2 cellular contexts compared by ENCODE assay signal in the genomic region with DNA sequence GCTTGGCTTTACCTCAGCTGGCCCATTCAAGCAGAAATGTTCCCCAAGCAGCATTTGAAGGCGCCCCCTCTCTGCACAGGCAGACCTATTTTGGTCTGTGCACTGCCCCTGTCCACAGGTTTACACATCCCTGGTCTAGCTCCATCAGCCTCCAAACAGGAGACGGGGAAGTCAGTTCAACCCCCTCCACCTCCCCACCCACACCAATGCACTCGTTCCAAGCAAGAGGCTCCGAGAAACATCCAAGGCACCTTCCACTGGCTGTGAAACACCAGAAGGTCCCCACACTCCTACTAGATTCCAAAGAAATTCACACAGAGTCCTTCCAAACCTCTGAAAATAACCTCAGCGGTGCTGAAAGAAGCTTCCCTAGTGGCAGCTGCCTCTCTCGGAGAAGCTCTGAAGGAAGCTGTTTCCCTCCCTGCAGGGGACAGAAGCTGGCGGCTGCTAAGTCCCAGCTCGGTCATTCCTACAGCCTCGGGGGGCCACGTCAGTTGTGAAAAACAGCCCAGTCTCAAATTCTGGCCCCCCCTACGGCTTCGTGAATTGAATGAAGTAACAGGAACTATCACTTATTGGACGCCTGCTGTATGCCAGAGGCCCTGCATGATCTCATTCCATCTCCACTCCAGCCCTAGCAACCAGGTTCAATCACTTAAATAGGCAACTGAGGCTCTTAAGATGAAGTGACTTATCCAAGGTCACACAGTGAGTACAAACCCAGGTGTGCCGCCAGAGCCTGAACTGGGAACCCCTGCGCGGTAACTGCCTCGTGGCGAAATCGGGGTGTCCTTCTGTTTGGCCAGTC.
A peak's percentile ranks its signal among the peaks of the same experiment; 100 is the strongest.
TF ChIP-seq lines count a peak whose summit lies in the region.

No MANE protein-coding gene starts in this region.

TF ChIP-seq in GM12878, 131 proteins besides CTCF, POLR2A, EP300 and RAD21:
- no peak for TF ChIP-seq TCF12 (IDR thresholded peaks at IDR 0.05; ENCODE audit: low read depth, low read length)
- TF ChIP-seq ZZZ3 (IDR thresholded peaks at IDR 0.05; ENCODE audit: control insufficient read depth, insufficient read length, low read depth) = no peak
- TF ChIP-seq ETV6 (conservative IDR thresholded peaks at IDR 0.05 in 1 of 2, IDR thresholded peaks at IDR 0.05 in 1 of 2; ENCODE audit: borderline replicate concordance in 1 of 2, low read depth in 1 of 2) = no peak
- TF ChIP-seq POLR2AphosphoS5 (IDR thresholded peaks at IDR 0.05; ENCODE audit: low read length) = no peak
- TF ChIP-seq SUPT20H (IDR thresholded peaks at IDR 0.05; ENCODE audit: borderline replicate concordance, control insufficient read depth, low read depth, low read length) = no peak
- no peak for TF ChIP-seq IRF4 (IDR thresholded peaks at IDR 0.05; ENCODE audit: low read depth, low read length)
- TF ChIP-seq CHD4 (IDR thresholded peaks at IDR 0.05) = no peak
- TF ChIP-seq RAD51 (IDR thresholded peaks at IDR 0.05) = no peak
- no peak for TF ChIP-seq DPF2 (IDR thresholded peaks at IDR 0.05)
- TF ChIP-seq E2F8 (IDR thresholded peaks at IDR 0.05; ENCODE audit: low read depth, partially characterized antibody) = no peak
- no peak for TF ChIP-seq NBN (IDR thresholded peaks at IDR 0.05)
- TF ChIP-seq, protein P1, sequence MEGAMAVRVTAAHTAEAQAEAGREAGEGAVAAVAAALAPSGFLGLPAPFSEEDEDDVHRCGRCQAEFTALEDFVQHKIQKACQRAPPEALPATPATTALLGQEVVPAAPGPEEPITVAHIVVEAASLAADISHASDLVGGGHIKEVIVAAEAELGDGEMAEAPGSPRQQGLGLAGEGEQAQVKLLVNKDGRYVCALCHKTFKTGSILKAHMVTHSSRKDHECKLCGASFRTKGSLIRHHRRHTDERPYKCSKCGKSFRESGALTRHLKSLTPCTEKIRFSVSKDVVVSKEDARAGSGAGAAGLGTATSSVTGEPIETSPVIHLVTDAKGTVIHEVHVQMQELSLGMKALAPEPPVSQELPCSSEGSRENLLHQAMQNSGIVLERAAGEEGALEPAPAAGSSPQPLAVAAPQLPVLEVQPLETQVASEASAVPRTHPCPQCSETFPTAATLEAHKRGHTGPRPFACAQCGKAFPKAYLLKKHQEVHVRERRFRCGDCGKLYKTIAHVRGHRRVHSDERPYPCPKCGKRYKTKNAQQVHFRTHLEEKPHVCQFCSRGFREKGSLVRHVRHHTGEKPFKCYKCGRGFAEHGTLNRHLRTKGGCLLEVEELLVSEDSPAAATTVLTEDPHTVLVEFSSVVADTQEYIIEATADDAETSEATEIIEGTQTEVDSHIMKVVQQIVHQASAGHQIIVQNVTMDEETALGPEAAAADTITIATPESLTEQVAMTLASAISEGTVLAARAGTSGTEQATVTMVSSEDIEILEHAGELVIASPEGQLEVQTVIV (IDR thresholded peaks at IDR 0.05; ENCODE audit: borderline replicate concordance, partially characterized antibody) = no peak
- TF ChIP-seq ZNF274 (IDR thresholded peaks at IDR 0.05; ENCODE audit: insufficient read depth, insufficient read length) = no peak
- no peak for TF ChIP-seq SKIL (IDR thresholded peaks at IDR 0.05; ENCODE audit: low read depth, poor library complexity, severe bottlenecking)

TF ChIP-seq in HepG2, 621 proteins besides CTCF, POLR2A, EP300 and RAD21 (continues in another document):
- TF ChIP-seq ZBTB3 (CRISPR knock-in tag; IDR thresholded peaks at IDR 0.05; ENCODE audit: borderline replicate concordance, low read depth) = 0 out of 2 replicates have a peak, but pooled peaks have one; percentile 38
- TF ChIP-seq, protein P2, sequence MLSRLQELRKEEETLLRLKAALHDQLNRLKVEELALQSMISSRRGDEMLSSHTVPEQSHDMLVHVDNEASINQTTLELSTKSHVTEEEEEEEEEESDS (CRISPR knock-in tag; IDR thresholded peaks at IDR 0.05; ENCODE audit: borderline replicate concordance) = no peak
- TF ChIP-seq HOXA5 (CRISPR knock-in tag; IDR thresholded peaks at IDR 0.05) = peak; percentile 13; the same call in 1 of the 2 replicates
- no peak for TF ChIP-seq HMGA1 (CRISPR knock-in tag; conservative IDR thresholded peaks at IDR 0.05)
- 0 out of 2 replicates have a peak, but pooled peaks have one; percentile 10 for TF ChIP-seq MEIS2 (CRISPR knock-in tag; IDR thresholded peaks at IDR 0.05)
- TF ChIP-seq REST (IDR thresholded peaks at IDR 0.05; ENCODE audit: borderline replicate concordance in 1 of 2, low read depth in 1 of 2, low read length in 2 of 2) = no peak
- no peak for TF ChIP-seq SSRP1 (CRISPR knock-in tag; IDR thresholded peaks at IDR 0.05)
- TF ChIP-seq ZNF572 (CRISPR knock-in tag; IDR thresholded peaks at IDR 0.05) = peak; percentile 69; the same call in 1 of the 2 replicates
- TF ChIP-seq ZNF232 (CRISPR knock-in tag; IDR thresholded peaks at IDR 0.05; ENCODE audit: borderline replicate concordance) = 0 out of 2 replicates have a peak, but pooled peaks have one; percentile 23
- TF ChIP-seq ZNF333 (CRISPR knock-in tag; IDR thresholded peaks at IDR 0.05; ENCODE audit: borderline replicate concordance) = no peak
- 0 out of 2 replicates have a peak, but pooled peaks have one; percentile 42 for TF ChIP-seq THAP8 (CRISPR knock-in tag; IDR thresholded peaks at IDR 0.05; ENCODE audit: borderline replicate concordance)
- no peak for TF ChIP-seq ZNF263 (CRISPR knock-in tag; IDR thresholded peaks at IDR 0.05)
- no peak for TF ChIP-seq ZNF350 (CRISPR knock-in tag; IDR thresholded peaks at IDR 0.05; ENCODE audit: borderline replicate concordance, low read depth)
- peak; percentile 55; the same call in 1 of the 2 replicates for TF ChIP-seq ZNF251 (CRISPR knock-in tag; IDR thresholded peaks at IDR 0.05)
- TF ChIP-seq ZNF772 (CRISPR knock-in tag; IDR thresholded peaks at IDR 0.05) = no peak; the same call in none of the 2 replicates
- peak; percentile 63; the same call in 1 of the 2 replicates for TF ChIP-seq ZNF253 (CRISPR knock-in tag; IDR thresholded peaks at IDR 0.05; ENCODE audit: borderline replicate concordance)
- no peak for TF ChIP-seq ZNF121 (CRISPR knock-in tag; IDR thresholded peaks at IDR 0.05)
- TF ChIP-seq ZNF256 (CRISPR knock-in tag; conservative IDR thresholded peaks at IDR 0.05) = no peak
- no peak for TF ChIP-seq ZNF367 (CRISPR knock-in tag; IDR thresholded peaks at IDR 0.05; ENCODE audit: borderline replicate concordance)
- no peak for TF ChIP-seq GATAD2A (CRISPR knock-in tag; IDR thresholded peaks at IDR 0.05)
- no peak for TF ChIP-seq SMAD1 (CRISPR knock-in tag; IDR thresholded peaks at IDR 0.05; ENCODE audit: borderline replicate concordance, low read depth)
- no peak for TF ChIP-seq ZNF549 (CRISPR knock-in tag; IDR thresholded peaks at IDR 0.05)
- TF ChIP-seq ZNF891 (CRISPR knock-in tag; IDR thresholded peaks at IDR 0.05) = 0 out of 2 replicates have a peak, but pooled peaks have one; percentile 15
- no peak for TF ChIP-seq ZNF296 (CRISPR knock-in tag; conservative IDR thresholded peaks at IDR 0.05)
- no peak for TF ChIP-seq HNRNPLL (IDR thresholded peaks at IDR 0.05; ENCODE audit: low read depth, low read length, poor library complexity, severe bottlenecking)
- TF ChIP-seq PLSCR1 (CRISPR knock-in tag; IDR thresholded peaks at IDR 0.05; ENCODE audit: borderline replicate concordance) = no peak
- TF ChIP-seq, protein P3, sequence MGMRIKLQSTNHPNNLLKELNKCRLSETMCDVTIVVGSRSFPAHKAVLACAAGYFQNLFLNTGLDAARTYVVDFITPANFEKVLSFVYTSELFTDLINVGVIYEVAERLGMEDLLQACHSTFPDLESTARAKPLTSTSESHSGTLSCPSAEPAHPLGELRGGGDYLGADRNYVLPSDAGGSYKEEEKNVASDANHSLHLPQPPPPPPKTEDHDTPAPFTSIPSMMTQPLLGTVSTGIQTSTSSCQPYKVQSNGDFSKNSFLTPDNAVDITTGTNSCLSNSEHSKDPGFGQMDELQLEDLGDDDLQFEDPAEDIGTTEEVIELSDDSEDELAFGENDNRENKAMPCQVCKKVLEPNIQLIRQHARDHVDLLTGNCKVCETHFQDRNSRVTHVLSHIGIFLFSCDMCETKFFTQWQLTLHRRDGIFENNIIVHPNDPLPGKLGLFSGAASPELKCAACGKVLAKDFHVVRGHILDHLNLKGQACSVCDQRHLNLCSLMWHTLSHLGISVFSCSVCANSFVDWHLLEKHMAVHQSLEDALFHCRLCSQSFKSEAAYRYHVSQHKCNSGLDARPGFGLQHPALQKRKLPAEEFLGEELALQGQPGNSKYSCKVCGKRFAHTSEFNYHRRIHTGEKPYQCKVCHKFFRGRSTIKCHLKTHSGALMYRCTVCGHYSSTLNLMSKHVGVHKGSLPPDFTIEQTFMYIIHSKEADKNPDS (CRISPR knock-in tag; IDR thresholded peaks at IDR 0.05) = no peak
- peak in 1 of 2 experiments; percentile 33; a peak in 1 of 4 replicates for TF ChIP-seq HMGXB4 (CRISPR knock-in tag; IDR thresholded peaks at IDR 0.05; ENCODE audit: borderline replicate concordance in 1 of 2, low read depth in 1 of 2)
- no peak for TF ChIP-seq RNF2 (conservative IDR thresholded peaks at IDR 0.05; ENCODE audit: low read depth)
- TF ChIP-seq, protein P4, sequence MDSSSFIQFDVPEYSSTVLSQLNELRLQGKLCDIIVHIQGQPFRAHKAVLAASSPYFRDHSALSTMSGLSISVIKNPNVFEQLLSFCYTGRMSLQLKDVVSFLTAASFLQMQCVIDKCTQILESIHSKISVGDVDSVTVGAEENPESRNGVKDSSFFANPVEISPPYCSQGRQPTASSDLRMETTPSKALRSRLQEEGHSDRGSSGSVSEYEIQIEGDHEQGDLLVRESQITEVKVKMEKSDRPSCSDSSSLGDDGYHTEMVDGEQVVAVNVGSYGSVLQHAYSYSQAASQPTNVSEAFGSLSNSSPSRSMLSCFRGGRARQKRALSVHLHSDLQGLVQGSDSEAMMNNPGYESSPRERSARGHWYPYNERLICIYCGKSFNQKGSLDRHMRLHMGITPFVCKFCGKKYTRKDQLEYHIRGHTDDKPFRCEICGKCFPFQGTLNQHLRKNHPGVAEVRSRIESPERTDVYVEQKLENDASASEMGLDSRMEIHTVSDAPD (CRISPR knock-in tag; IDR thresholded peaks at IDR 0.05) = no peak
